36 cellular contexts compared by ENCODE assay signal in the genomic region with DNA sequence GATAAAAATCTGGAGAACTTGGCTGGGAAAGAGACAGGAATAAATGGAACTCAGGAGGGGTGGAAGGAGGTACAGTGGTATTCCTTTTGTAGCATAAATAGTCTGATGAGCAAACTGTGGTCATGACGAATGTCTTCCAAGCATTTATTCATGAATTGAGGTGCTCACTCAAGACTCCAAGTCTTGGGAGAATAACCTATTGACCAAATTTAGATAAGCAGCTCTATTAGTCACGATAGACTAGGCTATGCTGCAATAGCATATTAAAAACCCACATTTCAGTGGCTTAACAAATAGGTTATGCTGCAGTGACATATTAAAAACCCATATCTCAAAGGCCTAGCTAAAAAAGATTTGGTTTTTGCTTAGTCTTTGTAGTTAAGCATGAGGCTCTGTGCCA.
"Had no signal": no experiment of that assay in that cellular context is flagged by ENCODE, and none has a peak within 500 bp of the region (broad histone marks: within the 10 kb centered on the region; RNA-seq: fewer than 3 reads in every experiment).

No MANE protein-coding gene starts in this region.

- H3K9me3 ChIP-seq: MG63 had no signal

- H3K36me3 ChIP-seq: MG63 had no signal

- H3K27ac ChIP-seq: KMS-11 had no signal

- H3K27me3 ChIP-seq: MG63 had no signal

- H3K4me2 ChIP-seq: KMS-11 had no signal

- H3K9ac ChIP-seq: KMS-11 had no signal

- DNase-seq: Karpas-422, Kasumi-1, KG1, MG63, MM.1S, MV-4-11, NCI-H1048, NCI-H1092, NCI-H1092 treated with DMSO at 0.1 percent for 48 hours, NCI-H1105, NCI-H1105 treated with DMSO at 0.1 percent for 48 hours, NCI-H1417, NCI-H1417 treated with DMSO at 0.1 percent for 48 hours, NCI-H1436, NCI-H1436 treated with DMSO at 0.1 percent for 48 hours, NCI-H146, NCI-H1694, NCI-H1694 treated with DMSO at 0.1 percent for 48 hours, NCI-H187, NCI-H1930, NCI-H2029, NCI-H2029 treated with DMSO at 0.1 percent for 48 hours, NCI-H2081, NCI-H2081 treated with DMSO at 0.1 percent for 48 hours, NCI-H2107, NCI-H2171, NCI-H2171 treated with DMSO at 0.1 percent for 48 hours, NCI-H2227 treated with DMSO at 0.1 percent for 48 hours, NCI-H226, NCI-H345, NCI-H446, NCI-H446 treated with DMSO at 0.1 percent for 48 hours, NCI-H510A, NCI-H510A treated with DMSO at 0.1 percent for 48 hours, NCI-H524 had no signal

- H3K4me3 ChIP-seq: MG63 had no signal
